8 cellular contexts compared by ENCODE assay signal in the genomic region with DNA sequence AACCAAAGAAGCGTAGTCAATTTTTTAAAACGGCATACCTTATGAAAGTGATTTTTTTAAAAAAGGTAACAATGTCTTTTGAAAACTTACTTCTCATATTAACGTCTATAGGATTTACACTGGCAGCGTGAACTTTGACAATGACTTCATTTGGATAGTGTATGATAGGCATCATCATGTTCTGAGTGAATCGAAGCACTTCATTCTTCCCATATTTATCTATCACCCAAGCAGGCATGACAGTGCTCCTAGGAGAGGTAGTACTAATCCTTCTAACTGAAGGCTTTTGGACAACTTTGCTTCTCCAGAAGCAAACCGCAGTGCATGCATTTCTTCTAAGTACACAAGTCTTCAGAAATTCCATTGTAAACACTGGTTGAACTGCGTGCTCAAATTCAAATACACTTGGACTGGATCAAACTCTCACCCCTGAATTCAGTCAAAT. TPM values are rescaled to one million over a fixed set of nuclear protein-coding genes. Genes with fewer than 3 reads are reported as not detected.
DNase-seq lines count a peak whose midpoint lies in the region; ATAC-seq and TF ChIP-seq lines count a peak whose summit lies in the region.

No MANE protein-coding gene starts in this region.

- DNase-seq in SK-N-MC (ENCODE audit: low read depth, low spot score) = no peak
- DNase-seq in fibroblast of mammary gland (ENCODE audit: low read depth) = peak; percentile 8
- DNase-seq in trophoblast cell = peak; percentile 8 to 45
- no peak for DNase-seq in GM19238 (ENCODE audit: insufficient read length, low spot score)
- no peak for DNase-seq in HuH-7.5 (ENCODE audit: low spot score)
- DNase-seq in posterior vena cava (ENCODE audit: low spot score) = no peak

- H3K9me3 ChIP-seq in HEK293 (ENCODE audit: control insufficient read depth, insufficient read depth, low read depth, low read length) (no peaks in the 10 kb centered on the region), SK-N-MC (ENCODE audit: low read depth, low read length) (no peaks in the 10 kb centered on the region), trophoblast cell (ENCODE audit: insufficient read depth, low read depth, low read length) (no peaks in the 10 kb centered on the region)

- WGBS in trophoblast cell (ENCODE audit: extremely low coverage, insufficient coverage, insufficient read length) = no CpG with 5 or more reads among the region's 7 CpGs

- no peak overlapping the region for H3K14ac ChIP-seq in trophoblast cell (ENCODE audit: low read length)

- peak; percentile 8 for ATAC-seq in GM18498 (IDR thresholded peaks at IDR 0.05; ENCODE audit: unreplicated experiment)

- H3K36me3 ChIP-seq in HEK293 (ENCODE audit: control insufficient read depth in 2 of 2, insufficient read depth in 1 of 2, low read length in 2 of 2) (no peaks in the 10 kb centered on the region), SK-N-MC (ENCODE audit: insufficient read depth, low read length) (no peaks in the 10 kb centered on the region), trophoblast cell (ENCODE audit: control insufficient read depth in 1 of 2, insufficient read depth in 2 of 2, low read length in 2 of 2) (no peaks in the 10 kb centered on the region)

- H3K4me2 ChIP-seq in trophoblast cell (ENCODE audit: low read length) = peak overlapping the region; percentile 67

- no peak overlapping the region for H3K4ac ChIP-seq in trophoblast cell (ENCODE audit: low read depth, low read length)

- CTCF ChIA-PET in HEK293 (lab: Yijun Ruan, JAX) = interaction anchor here (0.6 to 3.1 kb wide), 2 partner anchors 17 to 351 kb away, joined by 3 to 11 read pairs; no protein-coding TSS in a partner anchor

- H2BK5ac ChIP-seq in trophoblast cell (ENCODE audit: low read depth, low read length, poor library complexity) = no peak overlapping the region

- no peak for TF ChIP-seq CTCF in HEK293 (tag by site-specific recombination; IDR thresholded peaks at IDR 0.05)
- no peak for TF ChIP-seq CTCF in fibroblast of mammary gland (conservative IDR thresholded peaks at IDR 0.05; ENCODE audit: control insufficient read depth, insufficient read depth, low read depth, low read length)

- no peak overlapping the region for H3K23ac ChIP-seq in trophoblast cell (ENCODE audit: low read length)

- no peak overlapping the region for H4K91ac ChIP-seq in trophoblast cell (ENCODE audit: low read depth, low read length)

- no peak overlapping the region for H2BK120ac ChIP-seq in trophoblast cell (ENCODE audit: insufficient read depth, low read length, poor library complexity)

- H2BK12ac ChIP-seq in trophoblast cell (ENCODE audit: low read length) = no peak overlapping the region

- peak overlapping the region; percentile 61; the same call in 1 of the 2 replicates for H3K27ac ChIP-seq in HEK293 (ENCODE audit: extremely low read depth, low read depth, low read length)
- peak overlapping the region; percentile 74 for H3K27ac ChIP-seq in SK-N-MC
- no peak overlapping the region for H3K27ac ChIP-seq in trophoblast cell (ENCODE audit: low read depth, low read length)

- H3K79me2 ChIP-seq in trophoblast cell (ENCODE audit: control insufficient read depth, insufficient read depth, low read length, poor library complexity) = peaks cover 2% of the 10 kb centered on the region

- H3K4me1 ChIP-seq in HEK293 (ENCODE audit: control insufficient read depth, insufficient read depth, low read length) (0 out of 2 replicates have a peak, but pooled peaks cover 3% of the 10 kb centered on the region), trophoblast cell (ENCODE audit: control insufficient read depth in 1 of 2, insufficient read depth in 2 of 2, low read length in 2 of 2) (peaks cover 3% of the 10 kb centered on the region in 2 experiments)

- H2AFZ ChIP-seq in trophoblast cell (ENCODE audit: insufficient read depth, low read length, poor library complexity) = peak overlapping the region; percentile 14

- H3K4me3 ChIP-seq in HEK293 (ENCODE audit: low read depth, low read length) (peak overlapping the region; percentile 57), SK-N-MC (peak overlapping the region; percentile 97), fibroblast of mammary gland (ENCODE audit: control insufficient read depth, low read depth, low read length) (peak overlapping the region; percentile 84), trophoblast cell (ENCODE audit: low read depth, low read length) (no peak overlapping the region)

- intact Hi-C loops in posterior vena cava (cut with DNase I) = no loop called here

- H3K79me1 ChIP-seq in trophoblast cell (ENCODE audit: low read length) = peaks cover 2% of the 10 kb centered on the region

- H4K8ac ChIP-seq in trophoblast cell (ENCODE audit: low read depth, low read length) = peak overlapping the region; percentile 49

- peak overlapping the region; percentile 94 for H3K9ac ChIP-seq in SK-N-MC (ENCODE audit: insufficient read length)
- H3K9ac ChIP-seq in trophoblast cell (ENCODE audit: low read length) = no peak overlapping the region

- H3K18ac ChIP-seq in trophoblast cell (ENCODE audit: low read length) = no peak overlapping the region

- H3K27me3 ChIP-seq in trophoblast cell (ENCODE audit: insufficient read depth, low read length) = no peaks in the 10 kb centered on the region

- H2AK5ac ChIP-seq in trophoblast cell (ENCODE audit: low read length) = no peak overlapping the region

- POLR2A ChIA-PET in HEK293 (lab: Yijun Ruan, JAX) = interaction anchor here (0.6 kb wide), 1 partner anchor 38 kb away, joined by 3 read pairs; no protein-coding TSS in a partner anchor

- no peak overlapping the region for H4K12ac ChIP-seq in trophoblast cell (ENCODE audit: low read depth, low read length)

TF ChIP-seq in HEK293, 187 proteins besides CTCF, POLR2A, EP300 and RAD21:
- TF ChIP-seq, protein P1, sequence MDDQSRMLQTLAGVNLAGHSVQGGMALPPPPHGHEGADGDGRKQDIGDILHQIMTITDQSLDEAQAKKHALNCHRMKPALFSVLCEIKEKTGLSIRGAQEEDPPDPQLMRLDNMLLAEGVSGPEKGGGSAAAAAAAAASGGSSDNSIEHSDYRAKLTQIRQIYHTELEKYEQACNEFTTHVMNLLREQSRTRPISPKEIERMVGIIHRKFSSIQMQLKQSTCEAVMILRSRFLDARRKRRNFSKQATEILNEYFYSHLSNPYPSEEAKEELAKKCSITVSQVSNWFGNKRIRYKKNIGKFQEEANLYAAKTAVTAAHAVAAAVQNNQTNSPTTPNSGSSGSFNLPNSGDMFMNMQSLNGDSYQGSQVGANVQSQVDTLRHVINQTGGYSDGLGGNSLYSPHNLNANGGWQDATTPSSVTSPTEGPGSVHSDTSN (CRISPR knock-in tag; IDR thresholded peaks at IDR 0.05) = no peak

RNA-seq across cellular contexts. Expression of a gene that starts 0.6 kb away (rescaled TPM):
- polyA plus RNA-seq in trophoblast cell (2013) = 5.1 and 6.2 TPM in 2 replicates
- total RNA-seq in posterior vena cava = 1 to 10 TPM; 3.6 to 4.3 TPM

RNA-seq across cellular contexts. Expression of a gene that starts 0.7 kb away (rescaled TPM):
- 5.6 and 5.8 TPM in 2 replicates for polyA plus RNA-seq in trophoblast cell (2013)
- 1 to 10 TPM; 6.5 to 8.6 TPM for total RNA-seq in posterior vena cava

Comparison
In these comparisons a context has a peak if more than half of its experiments do, and no peak if none do; other contexts are left out.
1. DNase-seq: peak in fibroblast of mammary gland (single experiment) and trophoblast cell (2 of 2); none in SK-N-MC (single experiment), GM19238 (single experiment), HuH-7.5 (single experiment) and posterior vena cava (single experiment).